8 cellular contexts compared by ENCODE assay signal in the genomic region with DNA sequence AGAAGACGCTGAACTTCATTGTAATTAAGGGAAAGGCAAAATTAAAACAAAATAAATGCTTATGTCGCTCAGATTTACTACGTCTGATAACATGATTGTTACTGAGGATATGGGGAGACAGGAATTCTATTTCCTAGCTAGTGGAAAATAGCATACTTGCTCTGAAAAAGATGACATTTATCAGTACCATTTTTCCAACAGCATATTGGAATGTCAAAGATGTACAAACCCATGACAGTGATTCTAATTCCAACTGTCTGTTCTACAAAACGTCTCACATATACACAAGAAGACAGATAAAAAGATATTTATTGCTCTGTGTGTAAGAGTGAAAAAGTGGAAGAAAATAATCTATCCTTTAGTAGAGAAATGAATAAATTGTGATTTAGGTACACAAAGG.
"Had no signal": no experiment of that assay in that cellular context is flagged by ENCODE, and none has a peak within 500 bp of the region (broad histone marks: within the 10 kb centered on the region; RNA-seq: fewer than 3 reads in every experiment).

No MANE protein-coding gene starts in this region.

- H3K4me3 Mint-ChIP-seq: IgD-negative memory B cell had no signal

- FAIRE-seq: HepG2, HTR-8/SVneo, K562 had no signal

- DNase-seq: IMR-90, KBM-7, KG1 had no signal

- H3K27ac Mint-ChIP-seq: IgD-negative memory B cell had no signal

- H3K36me3 Mint-ChIP-seq: IgD-negative memory B cell had no signal

- H3K4me3 ChIP-seq: K562 had no signal

- ATAC-seq: HepG2, K562 had no signal

- H3K4me1 Mint-ChIP-seq: IgD-negative memory B cell had no signal

- H3K27ac ChIP-seq: HL-60 had no signal
